ENCODE assay signal across 8 cellular contexts in the genomic region with DNA sequence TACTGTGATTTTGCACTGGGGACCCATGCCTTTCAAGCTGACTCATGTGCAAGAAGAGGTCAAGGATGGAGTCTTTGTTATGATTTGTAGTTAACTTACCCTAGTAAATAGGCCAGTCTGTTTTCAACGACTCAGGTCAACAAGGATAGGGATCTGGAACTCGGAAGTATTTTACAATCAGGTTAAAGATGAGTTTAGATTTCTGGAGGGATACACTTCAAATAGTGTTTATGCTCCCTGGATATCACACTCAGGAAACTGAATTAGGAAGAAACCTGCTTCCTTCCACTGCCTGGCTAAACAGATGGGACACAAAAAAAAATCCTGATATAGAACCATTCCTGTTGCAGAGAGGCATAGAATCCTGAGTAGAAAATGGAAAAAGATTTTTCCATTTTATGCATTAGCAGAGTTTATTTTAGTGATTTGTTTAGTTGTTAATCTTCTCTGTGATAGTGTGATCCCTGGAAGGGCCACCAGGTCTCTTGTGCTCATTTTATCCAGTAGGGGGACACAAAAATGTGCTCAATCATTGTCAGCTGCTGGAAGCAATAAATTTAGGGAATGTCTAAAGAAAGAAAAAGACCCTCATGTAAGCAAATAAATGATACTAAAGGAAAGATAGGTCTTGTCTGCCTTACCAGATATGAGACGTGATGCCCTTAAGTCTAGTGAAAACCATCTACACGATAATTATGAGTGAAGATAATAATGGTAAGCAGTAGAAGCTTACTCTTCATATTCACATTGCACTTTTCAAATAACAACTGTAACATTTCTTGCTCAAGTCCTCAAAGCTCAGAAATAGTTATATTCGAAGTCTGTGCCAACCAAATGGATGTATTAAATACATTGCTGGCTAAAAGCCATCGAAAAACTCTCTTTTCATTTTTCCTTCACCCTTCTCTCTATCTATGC.
DNase-seq lines count a peak whose midpoint lies in the region; ATAC-seq, FAIRE-seq and TF ChIP-seq lines count a peak whose summit lies in the region.

No MANE protein-coding gene starts in this region.

- no peaks in the 10 kb centered on the region for H3K9me3 Mint-ChIP-seq in HFFc6

- peak overlapping the region; percentile 61 for H3K27ac ChIP-seq in A673 (ENCODE audit: low read depth, low read length, poor library complexity, severe bottlenecking)
- no peak overlapping the region for H3K27ac ChIP-seq in PC-3 (ENCODE audit: low read length)
- H3K27ac ChIP-seq in pancreas, result peak overlapping the region in 2 of 4 donors; percentile 34 to 47

- H3K27me3 Mint-ChIP-seq in HFFc6 (ENCODE audit: insufficient read depth), result no peaks in the 10 kb centered on the region

- H3K27me3 ChIP-seq in A673 (replicated peaks; ENCODE audit: insufficient read depth, low read depth, low read length, poor library complexity) (no peaks in the 10 kb centered on the region), PC-3 (ENCODE audit: low read length) (no peaks in the 10 kb centered on the region), pancreas (no peaks in the 10 kb centered on the region)

- H3K79me2 ChIP-seq in PC-3 (ENCODE audit: low read length), result no peaks in the 10 kb centered on the region

- no peak overlapping the region for H3K4me2 ChIP-seq in PC-3 (ENCODE audit: low read length)

- no peaks in the 10 kb centered on the region for H3K9me2 ChIP-seq in PC-3 (replicated peaks; ENCODE audit: low read length)

- no peaks in the 10 kb centered on the region for H3K9me3 ChIP-seq in A673 (ENCODE audit: low read depth, low read length, poor library complexity, severe bottlenecking)
- no peaks in the 10 kb centered on the region for H3K9me3 ChIP-seq in PC-3 (ENCODE audit: low read length)
- H3K9me3 ChIP-seq in pancreas, result no peaks in the 10 kb centered on the region

- no peak overlapping the region for H3K4me3 Mint-ChIP-seq in HFFc6

- peak; percentile 64; the same call in 1 of the 2 replicates for ATAC-seq in PC-3
- peak in 3 of 4 donors; percentile 56 to 60 (median 60) for ATAC-seq in pancreas
- no peak for ATAC-seq in HG03469 (IDR thresholded peaks at IDR 0.05; ENCODE audit: unreplicated experiment)
- no peak for ATAC-seq in GM21423 (IDR thresholded peaks at IDR 0.05; ENCODE audit: unreplicated experiment)

- no peak for FAIRE-seq in pancreas (lab: Jason Lieb, UNC)

- no peaks in the 10 kb centered on the region for H3F3A ChIP-seq in PC-3 (ENCODE audit: low read length, unreplicated experiment)

- intact Hi-C loops in A673 (cut with micrococcal nuclease; ENCODE audit: unreplicated experiment) (loop anchor here (10.0 kb wide), 1 partner anchor 241 kb away; no protein-coding TSS in a partner anchor), PC-3 (cut with micrococcal nuclease) (loop anchor here (1.0 to 5.0 kb wide), 3 partner anchors 25 to 303 kb away; no protein-coding TSS in a partner anchor), pancreas (cut with DNase I) (no loop called here)

- peak; percentile 80 for TF ChIP-seq CTCF in A673 (conservative IDR thresholded peaks at IDR 0.05; ENCODE audit: low read depth, low read length)
- peak; percentile 77 for TF ChIP-seq CTCF in HFFc6 (IDR thresholded peaks at IDR 0.05)
- TF ChIP-seq CTCF in PC-3 (conservative IDR thresholded peaks at IDR 0.05; ENCODE audit: low read depth, low read length), result peak; percentile 83
- TF ChIP-seq CTCF in pancreas (IDR thresholded peaks at IDR 0.05), result peak in 3 of 4 donors; percentile 26 to 36 (median 32)

- peak; percentile 77 for DNase-seq in A673 (ENCODE audit: low spot score)
- DNase-seq in HFFc6, result no peak
- peak; percentile 54 for DNase-seq in PC-3
- DNase-seq in fibroblast of gingiva (ENCODE audit: low read depth), result peak; percentile 35
- no peak for DNase-seq in pancreas
- no peak for DNase-seq in NK-92 (lab: John Stamatoyannopoulos, UW; ENCODE audit: unreplicated experiment)

- peaks cover 46% of the 10 kb centered on the region for H3K4me1 ChIP-seq in A673 (ENCODE audit: insufficient read depth, low read length, poor library complexity, severe bottlenecking)
- no peaks in the 10 kb centered on the region; the same call in 1 of the 2 replicates for H3K4me1 ChIP-seq in PC-3 (ENCODE audit: insufficient read depth, low read length)
- H3K4me1 ChIP-seq in pancreas, result peaks cover 13 to 19% (median 15%) of the 10 kb centered on the region in 3 donors

- no peak overlapping the region for H2AFZ ChIP-seq in PC-3 (ENCODE audit: low read length)

- H3K9ac ChIP-seq in PC-3 (ENCODE audit: low read length), result no peak overlapping the region

- H3K27ac Mint-ChIP-seq in HFFc6, result peak overlapping the region; percentile 19; the same call in 1 of the 2 replicates

- H3K4me3 ChIP-seq in A673 (ENCODE audit: low read depth, low read length, poor library complexity, severe bottlenecking), result no peak overlapping the region
- no peak overlapping the region for H3K4me3 ChIP-seq in PC-3 (ENCODE audit: low read length)
- H3K4me3 ChIP-seq in pancreas, result no peak overlapping the region

- CTCF ChIA-PET in A673 (lab: Charles Lee) (interaction anchor here (0.7 kb wide), 2 partner anchors 87 to 275 kb away, joined by 14 to 18 read pairs; no protein-coding TSS in a partner anchor), PC-3 (lab: Charles Lee) (no interaction called here)

- no peaks in the 10 kb centered on the region for H4K20me1 ChIP-seq in PC-3 (ENCODE audit: low read length)

- H3K36me3 ChIP-seq in A673 (ENCODE audit: insufficient read depth, low read length, poor library complexity, severe bottlenecking) (no peaks in the 10 kb centered on the region), PC-3 (ENCODE audit: low read depth, low read length) (no peaks in the 10 kb centered on the region), pancreas (no peaks in the 10 kb centered on the region)

- POLR2A ChIA-PET in A673 (lab: Charles Lee; ENCODE audit: low non-redundant PET) (interaction anchor here (0.6 kb wide), 1 partner anchor 201 kb away, joined by 8 read pairs; no protein-coding TSS in a partner anchor), PC-3 (lab: Charles Lee; ENCODE audit: unreplicated experiment) (no interaction called here)

- BruUV-seq in A673 (replicated peaks; lab: Mats Ljungman, UMichigan) (no TSS peak), PC-3 (replicated peaks; lab: Mats Ljungman, UMichigan) (no TSS peak)

- 39 to 53% methylated on average over 6 of the region's 6 CpGs for WGBS in pancreas, 2 donors

- H3K4me1 Mint-ChIP-seq in HFFc6 (ENCODE audit: low read depth), result peaks cover 31% of the 10 kb centered on the region

- no peaks in the 10 kb centered on the region for H3K36me3 Mint-ChIP-seq in HFFc6 (ENCODE audit: low read depth)

Comparison
In these comparisons a context has a peak if more than half of its experiments do, and no peak if none do; other contexts are left out.
1. DNase-seq: peak in A673 (single experiment), PC-3 (single experiment) and fibroblast of gingiva (single experiment); none in HFFc6 (single experiment), pancreas (0 of 6) and NK-92 (single experiment).
2. CTCF ChIP-seq: peak in every context shown above with its lines; median percentile 83 in PC-3; 80 in A673; 77 in HFFc6; 32 in pancreas.
3. ATAC-seq: peak in PC-3 (single experiment) and pancreas (3 of 4); none in HG03469 (single experiment) and GM21423 (single experiment).
4. intact Hi-C loops: an anchor here in A673 (10.0 kb wide) and PC-3 (1.0 to 5.0 kb wide); none called in pancreas.